In genomic region chr4:147683172-147683571, GRCh38 we compare ENCODE assay signal across 8 cellular contexts. TPM values are rescaled to one million over a fixed set of nuclear protein-coding genes. Genes with fewer than 3 reads are reported as not detected.
DNase-seq lines count a peak whose midpoint lies in the region; ATAC-seq, FAIRE-seq and TF ChIP-seq lines count a peak whose summit lies in the region.

No MANE protein-coding gene starts in this region.

- H3K4me1 ChIP-seq in CD8-positive, alpha-beta memory T cell (ENCODE audit: insufficient read depth, low read length) = peaks cover 13% of the 10 kb centered on the region
- H3K4me1 ChIP-seq in HUES48 (ENCODE audit: control insufficient read depth, insufficient read depth, low read length) (peaks cover 13% of the 10 kb centered on the region), esophagus (ENCODE audit: control insufficient read depth in 2 of 2, insufficient read depth in 2 of 2, low read length in 1 of 2) (no peaks in the 10 kb centered on the region), muscle layer of duodenum (ENCODE audit: control insufficient read depth in 1 of 2, insufficient read depth in 2 of 2, low read length in 2 of 2) (peaks cover 0 to 6% of the 10 kb centered on the region in 2 donors)

- H3K27ac ChIP-seq in CD8-positive, alpha-beta memory T cell (ENCODE audit: low read depth, low read length) = peak overlapping the region; percentile 93
- H3K27ac ChIP-seq in HUES48 (ENCODE audit: low read depth, low read length) (no peak overlapping the region), VCaP (peak overlapping the region; percentile 86), esophagus (ENCODE audit: low read depth in 2 of 2, low read length in 1 of 2) (peak overlapping the region; percentile 68 to 79), muscle layer of duodenum (ENCODE audit: low read length) (peak overlapping the region; percentile 94)

- peaks cover 5 to 33% (median 9%) of the 10 kb centered on the region in 3 donors for H3K36me3 Mint-ChIP-seq in CD8-positive, alpha-beta memory T cell

- no peaks in the 10 kb centered on the region for H3K9me3 Mint-ChIP-seq in CD8-positive, alpha-beta memory T cell

- H3K27me3 ChIP-seq in CD8-positive, alpha-beta memory T cell (ENCODE audit: insufficient read depth, low read length, poor library complexity, severe bottlenecking) = no peaks in the 10 kb centered on the region
- H3K27me3 ChIP-seq in HUES48 (ENCODE audit: control insufficient read depth, insufficient read depth, low read length) (no peaks in the 10 kb centered on the region), esophagus (ENCODE audit: control insufficient read depth in 1 of 2, insufficient read depth in 2 of 2, low read length in 2 of 2) (no peaks in the 10 kb centered on the region), muscle layer of duodenum (ENCODE audit: low read depth, low read length) (no peaks in the 10 kb centered on the region)

- H3K9me3 ChIP-seq in CD8-positive, alpha-beta memory T cell (ENCODE audit: low read length) = no peaks in the 10 kb centered on the region
- H3K9me3 ChIP-seq in HUES48 (ENCODE audit: control insufficient read depth, insufficient read depth, low read length) (no peaks in the 10 kb centered on the region), esophagus (ENCODE audit: control insufficient read depth in 2 of 2, insufficient read depth in 1 of 2, low read depth in 1 of 2, low read length in 1 of 2) (no peaks in the 10 kb centered on the region), muscle layer of duodenum (ENCODE audit: control insufficient read depth in 1 of 2, low read length in 2 of 2) (no peaks in the 10 kb centered on the region)

- H3K27me3 Mint-ChIP-seq in CD8-positive, alpha-beta memory T cell = peaks cover 0 to 8% of the 10 kb centered on the region in 2 donors

- peak overlapping the region; percentile 91 to 99 (median 98) for H3K27ac Mint-ChIP-seq in CD8-positive, alpha-beta memory T cell

- CTCF ChIA-PET in CD8-positive, alpha-beta memory T cell (lab: Charles Lee) = interaction anchor here (1.3 to 3.8 kb wide), 3 partner anchors 26 to 184 kb away, joined by 3 to 25 read pairs (median 11); no protein-coding TSS in a partner anchor

- WGBS in esophagus, 2 donors = 2% methylated on average over 10 of the region's 10 CpGs

- no peak for ATAC-seq in GM18520 (IDR thresholded peaks at IDR 0.05; ENCODE audit: unreplicated experiment)

- peak in 1 of 5 donors; percentile 13 for DNase-seq in CD8-positive, alpha-beta memory T cell
- DNase-seq in GOT3 (lab: John Stamatoyannopoulos, UW) = no peak
- no peak for DNase-seq in H54 (ENCODE audit: insufficient read length, low spot score)

- peaks cover 27 to 49% (median 36%) of the 10 kb centered on the region in 3 donors for H3K4me1 Mint-ChIP-seq in CD8-positive, alpha-beta memory T cell

- no peak for TF ChIP-seq CTCF in VCaP (conservative IDR thresholded peaks at IDR 0.05)

- peak overlapping the region; percentile 90 for H3K9ac ChIP-seq in HUES48 (ENCODE audit: low read depth, low read length)

- TF ChIP-seq POLR2A in H54 (IDR thresholded peaks at IDR 0.05; ENCODE audit: low read depth, low read length) = no peak

- no peak for FAIRE-seq in H54 (lab: Jason Lieb, UNC)

- H3K4me3 ChIP-seq in CD8-positive, alpha-beta memory T cell (ENCODE audit: low read length) = peak overlapping the region; percentile 81
- H3K4me3 ChIP-seq in HUES48 (ENCODE audit: low read depth, low read length) (peak overlapping the region; percentile 94), esophagus (ENCODE audit: low read depth in 1 of 2, low read length in 2 of 2) (peak overlapping the region; percentile 69 to 72), muscle layer of duodenum (ENCODE audit: low read depth in 1 of 2, low read length in 2 of 2) (peak overlapping the region; percentile 86 to 99)

- peak overlapping the region; percentile 81 to 99 (median 96) for H3K4me3 Mint-ChIP-seq in CD8-positive, alpha-beta memory T cell

- no peaks in the 10 kb centered on the region for H3K36me3 ChIP-seq in CD8-positive, alpha-beta memory T cell (ENCODE audit: insufficient read depth, low read length)
- H3K36me3 ChIP-seq in HUES48 (ENCODE audit: control insufficient read depth, insufficient read depth, low read length) = peaks cover 9% of the 10 kb centered on the region; the same call in 1 of the 2 replicates
- no peaks in the 10 kb centered on the region for H3K36me3 ChIP-seq in esophagus (ENCODE audit: control insufficient read depth in 2 of 2, insufficient read depth in 2 of 2, low read length in 1 of 2)
- peaks cover 0 to 16% of the 10 kb centered on the region in 2 donors for H3K36me3 ChIP-seq in muscle layer of duodenum (ENCODE audit: control insufficient read depth in 1 of 2, insufficient read depth in 2 of 2, low read length in 2 of 2)

- POLR2A ChIA-PET in CD8-positive, alpha-beta memory T cell (lab: Charles Lee) = interaction anchor here (0.6 to 2.4 kb wide), 5 partner anchors 49 to 1746 kb away, joined by 3 to 34 read pairs (median 11); partner anchors contain the start of genes ARHGAP10 and TMEM184C

RNA-seq across cellular contexts. Expression of gene PRMT9, which starts 0.8 kb away (rescaled TPM):
- total RNA-seq in CD8-positive, alpha-beta memory T cell = 1 to 10 TPM; 5.5 to 6.9 TPM
- polyA plus RNA-seq in CD8-positive, alpha-beta memory T cell = 5.9 TPM
- polyA plus RNA-seq in esophagus = 1 to 10 TPM; 3.6 to 4.5 TPM

RNA-seq across cellular contexts. Expression of gene ARHGAP10, which starts 48.7 kb away (rescaled TPM):
- 1 to 10 TPM; 8.6 to 9.7 TPM for total RNA-seq in CD8-positive, alpha-beta memory T cell
- 14.0 TPM for polyA plus RNA-seq in CD8-positive, alpha-beta memory T cell
- polyA plus RNA-seq in esophagus = 10 to 100 TPM; 31.2 to 53.9 TPM
